Comparison of ENCODE assay signal across 25 cellular contexts in the genomic region with DNA sequence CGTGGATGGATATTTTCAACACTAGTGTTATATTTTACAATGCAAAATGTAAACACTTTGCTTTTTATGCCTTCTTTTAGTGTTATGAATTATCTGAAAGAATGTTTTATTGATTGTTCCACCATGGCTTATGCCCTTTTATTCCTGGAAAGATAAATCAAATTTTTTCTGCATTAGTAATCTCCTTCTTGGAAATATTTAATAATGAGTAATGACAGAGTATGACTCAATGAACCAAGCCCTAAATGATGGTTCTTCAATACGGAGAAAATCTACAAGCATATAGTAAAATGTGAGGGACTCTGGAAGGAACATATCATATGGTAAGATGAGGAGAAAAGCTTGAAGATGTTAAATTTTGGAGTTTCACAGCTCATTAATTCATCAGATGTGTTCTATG.
"Had no signal": no experiment of that assay in that cellular context is flagged by ENCODE, and none has a peak within 500 bp of the region (broad histone marks: within the 10 kb centered on the region; RNA-seq: fewer than 3 reads in every experiment).

No MANE protein-coding gene starts in this region.

- H3K4me1 Mint-ChIP-seq: activated B cell treated with CpG ODN at 0.5 μM for 24 hours; activated CD4-positive, alpha-beta T cell treated with anti-CD3 and anti-CD28 coated beads for 36 hours; natural killer cell had no signal

- FAIRE-seq: endometrium had no signal

- H3K4me3 Mint-ChIP-seq: activated B cell treated with CpG ODN at 0.5 μM for 24 hours; activated CD4-positive, alpha-beta T cell treated with anti-CD3 and anti-CD28 coated beads for 36 hours; activated naive CD8-positive, alpha-beta T cell; activated T-cell treated with anti-CD3 and anti-CD28 coated beads, Interleukin-2, amount 50 U/mL, for 24 hours; mesothelial cell of epicardium; natural killer cell; T-helper 1 cell treated with Interleukin-12 subunit alpha and Interleukin-12 subunit beta and Interleukin-4 antibody, amounts not matched to agents 30 μg/mL and 1 μg/mL, for 36 hours had no signal

- H3K27ac Mint-ChIP-seq: activated B cell treated with CpG ODN at 0.5 μM for 24 hours; activated CD4-positive, alpha-beta T cell treated with anti-CD3 and anti-CD28 coated beads for 36 hours; activated naive CD8-positive, alpha-beta T cell; activated T-cell treated with anti-CD3 and anti-CD28 coated beads, Interleukin-2, amount 50 U/mL, for 24 hours; activated T-helper 2 cell treated with anti-CD3 and anti-CD28 coated beads, Interferon-gamma antibody, Interleukin-2, Interleukin-4, amounts not matched to agents 10 μg/mL and 5 μg/mL and 100 μg/mL, durations not matched to agents 14 hours and 24 hours and 36 hours; mesothelial cell of epicardium; natural killer cell; T-helper 1 cell treated with Interleukin-12 subunit alpha and Interleukin-12 subunit beta and Interleukin-4 antibody, amounts not matched to agents 30 μg/mL and 1 μg/mL, for 36 hours had no signal

- H3K27me3 ChIP-seq: adrenal gland, ascending aorta, breast epithelium, heart left ventricle, left lung, sigmoid colon, testis, uterus had no signal

- DNase-seq: activated B cell treated with CpG ODN at 0.5 μM for 24 hours; activated CD4-positive, alpha-beta T cell treated with anti-CD3 and anti-CD28 coated beads for 36 hours; activated CD4-positive, alpha-beta T cell treated with anti-CD3 and anti-CD28 coated beads, Interleukin-2, amount 50 U/mL, for 4 hours; activated CD8-positive, alpha-beta memory T cell treated with anti-CD3 and anti-CD28 coated beads for 24 hours; activated CD8-positive, alpha-beta memory T cell treated with anti-CD3 and anti-CD28 coated beads, Interleukin-2, amount 50 U/mL, for 4 hours; activated naive CD4-positive, alpha-beta T cell; activated T-cell treated with anti-CD3 and anti-CD28 coated beads, Interleukin-2, amount 50 U/mL, for 24 hours; adrenal gland; heart left ventricle; left lung; natural killer cell; sigmoid colon; stimulated activated CD4-positive, alpha-beta T cell treated with anti-CD3 and anti-CD28 coated beads, Interleukin-2, amount 100 ng/mL, for 48 hours; stimulated activated naive CD4-positive, alpha-beta T cell; testis; trophoblast cell; uterus had no signal

- H3K27me3 Mint-ChIP-seq: activated B cell treated with CpG ODN at 0.5 μM for 24 hours; activated CD4-positive, alpha-beta T cell treated with anti-CD3 and anti-CD28 coated beads for 36 hours; activated naive CD8-positive, alpha-beta T cell; activated T-cell treated with anti-CD3 and anti-CD28 coated beads, Interleukin-2, amount 50 U/mL, for 24 hours had no signal

- H3K9me3 ChIP-seq: adrenal gland, ascending aorta, testis, uterus had no signal

- H3K36me3 Mint-ChIP-seq: activated naive CD8-positive, alpha-beta T cell; mesothelial cell of epicardium had no signal

- H3K36me3 ChIP-seq: adrenal gland, ascending aorta, breast epithelium, heart left ventricle, left lung, sigmoid colon, uterus had no signal

- ATAC-seq: activated CD4-positive, alpha-beta T cell treated with anti-CD3 and anti-CD28 coated beads for 36 hours; heart left ventricle; left lung; natural killer cell had no signal

- H3K4me1 ChIP-seq: adrenal gland, ascending aorta, breast epithelium, heart left ventricle, left lung, sigmoid colon, testis, uterus had no signal

- H3K27ac ChIP-seq: adrenal gland, ascending aorta, breast epithelium, coronary artery, heart left ventricle, left lung, sigmoid colon, testis, uterus had no signal

- H3K4me3 ChIP-seq: adrenal gland, ascending aorta, breast epithelium, coronary artery, heart left ventricle, left lung, sigmoid colon, testis, uterus had no signal
